In genomic region chr20:20341371-20341770, GRCh38 we compare ENCODE assay signal across 21 cellular contexts. TPM values are rescaled to one million over a fixed set of nuclear protein-coding genes. Genes with fewer than 3 reads are reported as not detected.
"Had no signal": no experiment of that assay in that cellular context is flagged by ENCODE, and none has a peak within 500 bp of the region (broad histone marks: within the 10 kb centered on the region; RNA-seq: fewer than 3 reads in every experiment).

No MANE protein-coding gene starts in this region.

- H3K27ac ChIP-seq: SJSA1 had no signal

- H3K4me1 ChIP-seq: SJSA1 had no signal

- H3K4me3 ChIP-seq: MG63, SJSA1 had no signal

- H3K27me3 ChIP-seq: MG63, SJSA1 had no signal

- ATAC-seq: HepG2 had no signal

- H3K9me3 ChIP-seq: MG63, SJSA1 had no signal

- DNase-seq: IMR-90, Karpas-422, KG1, MG63, NCI-H1092, NCI-H1436 treated with DMSO at 0.1 percent for 48 hours, NCI-H1694, NCI-H187 treated with DMSO at 0.1 percent for 48 hours, NCI-H2029 treated with DMSO at 0.1 percent for 48 hours, NCI-H2171 treated with DMSO at 0.1 percent for 48 hours, NCI-H226, NCI-H446, NCI-H510A, NCI-H524 treated with DMSO at 0.1 percent for 48 hours, NCI-H82, Right ventricle myocardium superior, RPMI8226, SIG-M5 had no signal

- H3K36me3 ChIP-seq: MG63, SJSA1 had no signal

RNA-seq across cellular contexts. Expression of gene INSM1, which starts 26.5 kb away (rescaled TPM):
- total RNA-seq: HepG2, HT1080, IMR-90, Right ventricle myocardium superior, SJSA1 had no signal
- polyA plus RNA-seq: HepG2, IMR-90 had no signal
